Comparison of ENCODE assay signal across 16 cellular contexts in the genomic region with DNA sequence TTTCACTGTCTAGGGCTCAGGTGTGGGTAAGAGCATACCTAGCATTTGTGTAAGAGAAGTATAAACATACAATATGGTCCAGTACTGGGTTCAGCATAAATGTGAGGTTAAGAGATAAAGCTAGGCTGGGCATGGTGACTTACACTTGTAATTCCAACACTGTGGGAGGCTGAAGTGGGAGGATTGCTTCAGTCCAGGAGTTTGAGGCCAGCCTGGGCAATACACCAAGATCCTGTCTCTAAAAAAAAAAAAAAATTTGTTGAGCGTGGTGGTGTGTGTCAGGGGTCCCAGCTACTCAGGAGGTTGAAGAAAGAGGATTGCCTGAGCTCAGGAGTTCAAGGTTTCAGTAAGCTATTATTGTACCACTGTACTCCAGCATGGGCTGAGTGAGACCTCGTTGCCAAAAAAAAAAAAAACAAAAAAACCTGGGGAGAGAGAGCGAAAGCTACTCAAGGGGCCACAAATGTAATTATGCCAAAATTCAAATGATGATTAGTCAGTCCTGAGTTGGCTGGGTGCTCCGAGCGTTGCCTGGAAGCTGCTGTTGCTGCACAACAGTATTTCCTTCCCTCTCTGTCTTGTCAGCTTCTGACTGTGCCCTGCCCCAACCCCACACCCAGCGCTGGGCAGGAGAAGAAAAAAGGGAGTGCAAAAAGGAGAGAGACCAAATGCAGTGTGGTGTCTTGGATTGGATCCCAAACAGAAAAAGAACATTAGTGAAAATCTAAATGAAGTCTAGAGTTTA. TPM values are rescaled to one million over a fixed set of nuclear protein-coding genes. Genes with fewer than 3 reads are reported as not detected.
DNase-seq lines count a peak whose midpoint lies in the region; ATAC-seq and TF ChIP-seq lines count a peak whose summit lies in the region.
"Had no signal": no experiment of that assay in that cellular context is flagged by ENCODE, and none has a peak within 500 bp of the region (broad histone marks: within the 10 kb centered on the region; RNA-seq: fewer than 3 reads in every experiment).

No MANE protein-coding gene starts in this region.

- H3K4me3 Mint-ChIP-seq in MCF 10A (ENCODE audit: unreplicated experiment): no peak overlapping the region
- H3K4me3 Mint-ChIP-seq: activated T-cell treated with anti-CD3 and anti-CD28 coated beads, Interleukin-2, amount 50 U/mL, for 72 hours; B cell; natural killer cell; stimulated activated memory B cell treated with anti-CD40 and anti-IgM and Interleukin-4, amounts not matched to agents 10 μg/mL and 1 μg/mL and 100 μg/mL, for 72 hours; WTC11 had no signal

- H3K27me3 ChIP-seq in breast epithelium (no peaks in the 10 kb centered on the region), foreskin keratinocyte (no peaks in the 10 kb centered on the region), testis (no peaks in the 10 kb centered on the region)
- H3K27me3 ChIP-seq: Peyer's patch had no signal

- H3K9me3 ChIP-seq in breast epithelium (no peaks in the 10 kb centered on the region), testis (no peaks in the 10 kb centered on the region)
- H3K9me3 ChIP-seq: Peyer's patch had no signal

- intact Hi-C loops in MCF 10A (cut with micrococcal nuclease): no loop called here
- intact Hi-C loops in breast epithelium (cut with DNase I; ENCODE audit: low total_unique reads): no loop called here
- intact Hi-C loops in testis (cut with DNase I; ENCODE audit: low total_unique reads): no loop called here

- CTCF ChIA-PET in MCF 10A (lab: Yijun Ruan, JAX): interaction anchor here (0.6 to 0.8 kb wide), 6 partner anchors 11 to 870 kb away, joined by 3 to 5 read pairs (median 3); no protein-coding TSS in a partner anchor

- POLR2A ChIA-PET in MCF 10A (lab: Yijun Ruan, JAX): interaction anchor here (1.0 kb wide), 1 partner anchor 18 kb away, joined by 3 read pairs; no protein-coding TSS in a partner anchor

- no TSS peak for BruUV-seq in MCF 10A (replicated peaks; lab: Mats Ljungman, UMichigan)

- peak overlapping the region; percentile 2 for H3K27ac Mint-ChIP-seq in MCF 10A (ENCODE audit: low read depth, unreplicated experiment)
- H3K27ac Mint-ChIP-seq: B cell; natural killer cell; stimulated activated memory B cell treated with anti-CD40 and anti-IgM and Interleukin-4, amounts not matched to agents 10 μg/mL and 1 μg/mL and 100 μg/mL, for 72 hours; WTC11 had no signal

- peaks cover 65% of the 10 kb centered on the region for H3K36me3 Mint-ChIP-seq in MCF 10A (ENCODE audit: insufficient read depth, unreplicated experiment)

- H3K4me1 ChIP-seq in breast epithelium (no peaks in the 10 kb centered on the region), foreskin keratinocyte (peaks cover 21% of the 10 kb centered on the region), testis (peaks cover 6% of the 10 kb centered on the region)
- H3K4me1 ChIP-seq: Peyer's patch had no signal

- DNase-seq in MCF 10A (ENCODE audit: unreplicated experiment) (peak; percentile 45), breast epithelium (ENCODE audit: low spot score in 2 of 2) (no peak), amniotic epithelial cell (ENCODE audit: low read depth) (peak; percentile 57), foreskin keratinocyte (peak; percentile 42 to 76), stromal cell of bone marrow (ENCODE audit: low read depth) (peak; percentile 90), testis (no peak), SW480 (ENCODE audit: low spot score) (no peak)
- DNase-seq in activated effector memory CD4-positive, alpha-beta T cell treated with anti-CD3 and anti-CD28 coated beads, Interleukin-2, amount 50 U/mL, for 16 hours: no peak
- DNase-seq: activated T-cell treated with anti-CD3 and anti-CD28 coated beads, Interleukin-2, amount 50 U/mL, for 72 hours; KBM-7; natural killer cell; NCI-H2029; Peyer's patch had no signal

- H3K27me3 Mint-ChIP-seq in MCF 10A (ENCODE audit: insufficient read depth, unreplicated experiment): no peaks in the 10 kb centered on the region
- H3K27me3 Mint-ChIP-seq: B cell; stimulated activated memory B cell treated with anti-CD40 and anti-IgM and Interleukin-4, amounts not matched to agents 10 μg/mL and 1 μg/mL and 100 μg/mL, for 72 hours had no signal

- no peaks in the 10 kb centered on the region for H3K9me3 Mint-ChIP-seq in MCF 10A (ENCODE audit: unreplicated experiment)
- H3K9me3 Mint-ChIP-seq: activated T-cell treated with anti-CD3 and anti-CD28 coated beads, Interleukin-2, amount 50 U/mL, for 72 hours; natural killer cell; stimulated activated memory B cell treated with anti-CD40 and anti-IgM and Interleukin-4, amounts not matched to agents 10 μg/mL and 1 μg/mL and 100 μg/mL, for 72 hours; WTC11 had no signal

- H3K36me3 ChIP-seq in breast epithelium (peaks cover 19% of the 10 kb centered on the region), testis (ENCODE audit: low read depth, missing control alignments) (no peaks in the 10 kb centered on the region)

- TF ChIP-seq POLR2A in breast epithelium (IDR thresholded peaks at IDR 0.05) (no peak), testis (IDR thresholded peaks at IDR 0.05) (no peak)

- H3K27ac ChIP-seq in breast epithelium (no peak overlapping the region), foreskin keratinocyte (no peak overlapping the region), testis (no peak overlapping the region)
- H3K27ac ChIP-seq: Peyer's patch had no signal

- H3K4me3 ChIP-seq in breast epithelium (no peak overlapping the region), testis (no peak overlapping the region)
- H3K4me3 ChIP-seq: Peyer's patch had no signal

- no peaks in the 10 kb centered on the region for H3K4me1 Mint-ChIP-seq in MCF 10A (ENCODE audit: insufficient read depth, unreplicated experiment)
- H3K4me1 Mint-ChIP-seq: B cell, WTC11 had no signal

- TF ChIP-seq CTCF in MCF 10A (IDR thresholded peaks at IDR 0.05; ENCODE audit: unreplicated experiment) (no peak), breast epithelium (IDR thresholded peaks at IDR 0.05) (no peak), foreskin keratinocyte (conservative IDR thresholded peaks at IDR 0.05) (no peak), testis (IDR thresholded peaks at IDR 0.05) (no peak)

- 39 to 56% methylated on average over 6 of the region's 6 CpGs for WGBS in testis, 2 donors

- peak; percentile 90 for ATAC-seq in foreskin keratinocyte
- ATAC-seq: activated T-cell treated with anti-CD3 and anti-CD28 coated beads, Interleukin-2, amount 50 U/mL, for 72 hours; natural killer cell; stimulated activated memory B cell treated with anti-CD40 and anti-IgM and Interleukin-4, amounts not matched to agents 10 μg/mL and 1 μg/mL and 100 μg/mL, for 72 hours; WTC11 had no signal

RNA-seq across cellular contexts. Expression of a gene that starts 24.0 kb away (rescaled TPM):
- total RNA-seq in MCF 10A (2022) (24.5 and 30.5 TPM in 2 replicates), breast epithelium (10 to 100 TPM; 31.4 to 35.7 (median 32.4) TPM), foreskin keratinocyte (37.8 and 43.0 TPM in 2 replicates), testis (100 to 1,000 TPM; 231 to 234 TPM)
- polyA plus RNA-seq in foreskin keratinocyte (19.7 and 21.0 TPM in 2 replicates), testis (ENCODE audit: insufficient read depth, low read depth, low replicate concordance) (123 TPM)

RNA-seq across cellular contexts. Expression of a gene that starts 42.7 kb away (rescaled TPM):
- total RNA-seq in MCF 10A (2022) (24.4 and 40.8 TPM in 2 replicates), breast epithelium (10 to 100 TPM; 14.1 to 39.3 (median 14.8) TPM), foreskin keratinocyte (24.8 and 27.4 TPM in 2 replicates), testis (10 to 100 TPM; 65.4 to 73.5 TPM)
- polyA plus RNA-seq in foreskin keratinocyte (45.7 and 48.9 TPM in 2 replicates), testis (ENCODE audit: insufficient read depth, low read depth, low replicate concordance) (65.2 TPM)

Comparison
In these comparisons a context has a peak if more than half of its experiments do, and no peak if none do; other contexts are left out.
1. DNase-seq: peak in MCF 10A (single experiment), amniotic epithelial cell (single experiment), foreskin keratinocyte (2 of 2) and stromal cell of bone marrow (single experiment); none in breast epithelium (0 of 2), testis (single experiment), SW480 (single experiment) and activated effector memory CD4-positive, alpha-beta T cell treated with anti-CD3 and anti-CD28 coated beads, Interleukin-2, amount 50 U/mL, for 16 hours (single experiment).